Comparison of ENCODE assay signal across 8 cellular contexts in the genomic region with DNA sequence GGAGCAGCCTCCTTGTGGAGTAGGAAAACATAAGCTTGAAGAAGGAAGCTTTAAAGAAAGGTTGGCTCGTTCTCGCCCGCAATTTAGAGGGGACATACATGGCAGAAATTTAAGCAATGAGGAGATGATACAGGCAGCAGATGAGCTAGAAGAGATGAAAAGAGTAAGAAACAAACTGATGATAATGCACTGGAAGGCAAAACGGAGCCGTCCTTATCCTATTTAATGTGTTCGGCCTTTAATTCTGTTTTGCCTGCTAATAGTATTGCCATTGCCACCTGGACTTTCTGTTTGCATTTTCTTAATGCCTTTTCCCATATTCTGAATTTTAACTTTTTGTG. TPM values are rescaled to one million over a fixed set of nuclear protein-coding genes. Genes with fewer than 3 reads are reported as not detected.
DNase-seq lines count a peak whose midpoint lies in the region; ATAC-seq, FAIRE-seq and TF ChIP-seq lines count a peak whose summit lies in the region.

No MANE protein-coding gene starts in this region.

- dilution Hi-C loops in endothelial cell of umbilical vein (cut with MboI; ENCODE audit: extremely low pct_ligation_motif_present, low sequenced_read_pairs) = no loop called here

- DNase-seq in Calu3 = no peak
- DNase-seq in endothelial cell of umbilical vein (ENCODE audit: low read depth, low spot score) = no peak
- DNase-seq in osteocyte (ENCODE audit: extremely low spot score, unreplicated experiment) = no peak
- DNase-seq in NCI-H2029 (lab: John Stamatoyannopoulos, UW) = no peak
- no peak for DNase-seq in NCI-H128 (lab: John Stamatoyannopoulos, UW; ENCODE audit: unreplicated experiment)

- no peak overlapping the region for H3K9ac ChIP-seq in OCI-LY3 (ENCODE audit: low read length)
- H3K9ac ChIP-seq in endothelial cell of umbilical vein (replicated peaks; ENCODE audit: extremely low read depth, insufficient read depth, low read length) = peak overlapping the region; percentile 79

- no peaks in the 10 kb centered on the region for H3K27me3 Mint-ChIP-seq in Calu3 (ENCODE audit: unreplicated experiment)
- no peaks in the 10 kb centered on the region for H3K27me3 Mint-ChIP-seq in osteocyte (ENCODE audit: unreplicated experiment)

- H4K20me1 ChIP-seq in OCI-LY3 (ENCODE audit: insufficient read depth, low read length) = no peaks in the 10 kb centered on the region
- no peaks in the 10 kb centered on the region for H4K20me1 ChIP-seq in endothelial cell of umbilical vein (replicated peaks; ENCODE audit: control insufficient read depth, extremely low read depth, insufficient read depth, low read length)

- no peaks in the 10 kb centered on the region for H3K27me3 ChIP-seq in OCI-LY3 (ENCODE audit: low read depth, low read length)
- H3K27me3 ChIP-seq in endothelial cell of umbilical vein (ENCODE audit: control insufficient read depth in 2 of 2, insufficient read depth in 2 of 2, low read length in 2 of 2) = no peaks in the 10 kb centered on the region

- FAIRE-seq in endothelial cell of umbilical vein (lab: Jason Lieb, UNC) = no peak

- H3K4me3 ChIP-seq in OCI-LY3 (ENCODE audit: low read length) (peak overlapping the region; percentile 98; the same call in 1 of the 2 replicates), endothelial cell of umbilical vein (replicated peaks in 1 of 3; ENCODE audit: insufficient read depth in 1 of 3, low read depth in 1 of 3, low read length in 3 of 3) (peak overlapping the region; percentile 32 to 88 (median 80))

- peak overlapping the region; percentile 90 for H3K4me2 ChIP-seq in OCI-LY3 (ENCODE audit: low read length)
- peak overlapping the region; percentile 60 for H3K4me2 ChIP-seq in endothelial cell of umbilical vein (ENCODE audit: insufficient read depth, low read length)

- CTCF ChIA-PET in Calu3 (lab: Charles Lee) = interaction anchor here (0.7 to 1.8 kb wide), 6 partner anchors 10 to 304 kb away, joined by 3 to 11 read pairs (median 4); no protein-coding TSS in a partner anchor
- CTCF ChIA-PET in endothelial cell of umbilical vein (lab: Charles Lee) = interaction anchor here (0.6 to 2.1 kb wide), 24 partner anchors 9 to 140 kb away, joined by 3 to 19 read pairs (median 4); partner anchors contain the start of gene TCEAL3

- H3K79me2 ChIP-seq in OCI-LY3 (ENCODE audit: low read length) (no peaks in the 10 kb centered on the region), endothelial cell of umbilical vein (ENCODE audit: control insufficient read depth, insufficient read depth, low read length) (peaks cover 4% of the 10 kb centered on the region)

- H3K9me3 ChIP-seq in OCI-LY3 (ENCODE audit: insufficient read depth, low read length) (no peaks in the 10 kb centered on the region), endothelial cell of umbilical vein (replicated peaks; ENCODE audit: control insufficient read depth, insufficient read depth, low read length) (no peaks in the 10 kb centered on the region)

- H3K36me3 ChIP-seq in OCI-LY3 (replicated peaks; ENCODE audit: low read depth, low read length) (no peaks in the 10 kb centered on the region), endothelial cell of umbilical vein (ENCODE audit: control insufficient read depth in 2 of 2, extremely low read depth in 1 of 2, insufficient read depth in 2 of 2, low read length in 2 of 2) (no peaks in the 10 kb centered on the region)

- POLR2A ChIA-PET in endothelial cell of umbilical vein (lab: Charles Lee) = interaction anchor here (0.6 to 0.7 kb wide), 2 partner anchors 49 to 55 kb away, joined by 3 to 6 read pairs; no protein-coding TSS in a partner anchor

- BruUV-seq in Calu3 (replicated peaks; lab: Mats Ljungman, UMichigan) = TSS peak; percentile 86
- no TSS peak for BruUV-seq in endothelial cell of umbilical vein (replicated peaks; lab: Mats Ljungman, UMichigan)

- H3K4me3 Mint-ChIP-seq in Calu3 (ENCODE audit: low read depth, unreplicated experiment) (peak overlapping the region; percentile 97), osteocyte (ENCODE audit: unreplicated experiment) (peak overlapping the region; percentile 79)

- peak overlapping the region; percentile 96; the same call in 1 of the 2 replicates for H2AFZ ChIP-seq in OCI-LY3 (ENCODE audit: low read depth, low read length)
- peak overlapping the region; percentile 91 for H2AFZ ChIP-seq in endothelial cell of umbilical vein (ENCODE audit: low read depth, low read length)

- no peaks in the 10 kb centered on the region for H3K9me1 ChIP-seq in endothelial cell of umbilical vein (replicated peaks; ENCODE audit: control insufficient read depth, extremely low read depth, insufficient read depth, low read length)

- H3K4me1 ChIP-seq in OCI-LY3 (ENCODE audit: low read length) = peaks cover 3% of the 10 kb centered on the region; the same call in 1 of the 2 replicates
- peaks cover 23% of the 10 kb centered on the region for H3K4me1 ChIP-seq in endothelial cell of umbilical vein (ENCODE audit: control insufficient read depth, extremely low read depth, insufficient read depth, low read length)

- TF ChIP-seq POLR2A in endothelial cell of umbilical vein (IDR thresholded peaks at IDR 0.05; ENCODE audit: low read depth, low read length) = no peak

- H3K27ac ChIP-seq in OCI-LY3 (ENCODE audit: low read length) (no peak overlapping the region), endothelial cell of umbilical vein (ENCODE audit: insufficient read depth, low read depth, low read length) (peak overlapping the region; percentile 78)

- ATAC-seq in GM18868 (IDR thresholded peaks at IDR 0.05; ENCODE audit: unreplicated experiment) = no peak
- no peak for ATAC-seq in GM18519 (IDR thresholded peaks at IDR 0.05; ENCODE audit: low FRiP score, unreplicated experiment)

- H3K4me1 Mint-ChIP-seq in Calu3 (ENCODE audit: low read depth, unreplicated experiment) (peaks cover 9% of the 10 kb centered on the region), osteocyte (ENCODE audit: unreplicated experiment) (peaks cover 7% of the 10 kb centered on the region)

- H3K27ac Mint-ChIP-seq in Calu3 (ENCODE audit: unreplicated experiment) = peak overlapping the region; percentile 48
- peak overlapping the region; percentile 88 for H3K27ac Mint-ChIP-seq in osteocyte (ENCODE audit: unreplicated experiment)

- intact Hi-C loops in Calu3 (cut with micrococcal nuclease; ENCODE audit: unreplicated experiment) = loop anchor here (5.0 kb wide), 1 partner anchor 98 kb away; no protein-coding TSS in a partner anchor
- intact Hi-C loops in endothelial cell of umbilical vein (cut with micrococcal nuclease) = loop anchor here (1.0 kb wide), 1 partner anchor 55 kb away; no protein-coding TSS in a partner anchor

- no peak for TF ChIP-seq CTCF in Calu3 (IDR thresholded peaks at IDR 0.05; ENCODE audit: unreplicated experiment)
- TF ChIP-seq CTCF in OCI-LY3 (IDR thresholded peaks at IDR 0.05; ENCODE audit: low read depth, low read length) = no peak
- no peak for TF ChIP-seq CTCF in endothelial cell of umbilical vein (IDR thresholded peaks at IDR 0.05; ENCODE audit: extremely low read depth in 1 of 2, insufficient read depth in 1 of 2, low read depth in 1 of 2, low read length in 2 of 2)
- TF ChIP-seq CTCF in osteocyte (IDR thresholded peaks at IDR 0.05) = no peak

- H3K36me3 Mint-ChIP-seq in Calu3 (ENCODE audit: insufficient read depth, unreplicated experiment) (peaks cover 23% of the 10 kb centered on the region), osteocyte (ENCODE audit: unreplicated experiment) (no peaks in the 10 kb centered on the region)

- no peaks in the 10 kb centered on the region for H3K9me3 Mint-ChIP-seq in Calu3 (ENCODE audit: low read depth, unreplicated experiment)
- H3K9me3 Mint-ChIP-seq in osteocyte (ENCODE audit: unreplicated experiment) = no peaks in the 10 kb centered on the region

RNA-seq across cellular contexts. Expression of gene TCEAL1, which starts 1.4 kb away (rescaled TPM):
- total RNA-seq in Calu3 (2022) = 16.4 and 17.1 TPM in 2 replicates
- 14.6 and 18.5 TPM in 2 replicates for total RNA-seq in endothelial cell of umbilical vein
- polyA plus RNA-seq in endothelial cell of umbilical vein = 12.8 and 18.6 TPM in 2 replicates
- polyA plus RNA-seq in endothelial cell of umbilical vein (2011; cell fraction: cytosol; rRNA removed) = 27.8 and 28.0 TPM in 2 replicates
- polyA plus RNA-seq in endothelial cell of umbilical vein (2011; cell fraction: nucleus; rRNA removed) = 19.5 and 25.9 TPM in 2 replicates
- polyA plus RNA-seq in endothelial cell of umbilical vein (2012) = 14.8 and 20.1 TPM in 2 replicates
- polyA minus RNA-seq in endothelial cell of umbilical vein = 5.7 and 8.6 TPM in 2 replicates
- polyA minus RNA-seq in endothelial cell of umbilical vein (2011; cell fraction: cytosol; rRNA and poly(A)+ RNA removed) = 7.0 TPM
- polyA minus RNA-seq in endothelial cell of umbilical vein (2011; cell fraction: nucleus; rRNA and poly(A)+ RNA removed) = 2.9 and 3.2 TPM in 2 replicates
- total RNA-seq in osteocyte = 29.3 and 29.8 TPM in 2 replicates

RNA-seq across cellular contexts. Expression of gene TCEAL3, which starts 22.4 kb away (rescaled TPM):
- total RNA-seq in Calu3 (2022) (9.1 TPM in 2 replicates), endothelial cell of umbilical vein (21.3 and 23.7 TPM in 2 replicates), osteocyte (36.5 and 38.4 TPM in 2 replicates)
- polyA plus RNA-seq in endothelial cell of umbilical vein = 6.9 and 8.9 TPM in 2 replicates
- polyA plus RNA-seq in endothelial cell of umbilical vein (2011; cell fraction: cytosol; rRNA removed) = 15.8 and 16.9 TPM in 2 replicates
- 4.9 and 6.9 TPM in 2 replicates for polyA plus RNA-seq in endothelial cell of umbilical vein (2011; cell fraction: nucleus; rRNA removed)
- polyA plus RNA-seq in endothelial cell of umbilical vein (2012) = 32.7 and 41.9 TPM in 2 replicates
- polyA minus RNA-seq in endothelial cell of umbilical vein = 4.1 and 6.9 TPM in 2 replicates
- not detected for polyA minus RNA-seq in endothelial cell of umbilical vein (2011; cell fraction: cytosol; rRNA and poly(A)+ RNA removed)
- 1.2 TPM in 2 replicates for polyA minus RNA-seq in endothelial cell of umbilical vein (2011; cell fraction: nucleus; rRNA and poly(A)+ RNA removed)

RNA-seq across cellular contexts. Expression of gene TCEAL4, which starts 44.8 kb away (rescaled TPM):
- total RNA-seq in Calu3 (2022) (57.6 and 68.0 TPM in 2 replicates), endothelial cell of umbilical vein (60.4 and 74.6 TPM in 2 replicates), osteocyte (95.3 and 96.4 TPM in 2 replicates)
- polyA plus RNA-seq in endothelial cell of umbilical vein = 11.8 and 16.9 TPM in 2 replicates
- polyA plus RNA-seq in endothelial cell of umbilical vein (2011; cell fraction: cytosol; rRNA removed) = 33.4 and 37.5 TPM in 2 replicates
- 17.0 and 27.7 TPM in 2 replicates for polyA plus RNA-seq in endothelial cell of umbilical vein (2011; cell fraction: nucleus; rRNA removed)
- polyA plus RNA-seq in endothelial cell of umbilical vein (2012) = 122 and 124 TPM in 2 replicates
- 6.2 and 7.9 TPM in 2 replicates for polyA minus RNA-seq in endothelial cell of umbilical vein
- 6.7 TPM for polyA minus RNA-seq in endothelial cell of umbilical vein (2011; cell fraction: cytosol; rRNA and poly(A)+ RNA removed)
- 8.7 and 9.0 TPM in 2 replicates for polyA minus RNA-seq in endothelial cell of umbilical vein (2011; cell fraction: nucleus; rRNA and poly(A)+ RNA removed)

RNA-seq across cellular contexts. Expression of gene MORF4L2, which starts 56.4 kb away (rescaled TPM):
- 388 and 438 TPM in 2 replicates for total RNA-seq in Calu3 (2022)
- 414 and 445 TPM in 2 replicates for total RNA-seq in endothelial cell of umbilical vein
- polyA plus RNA-seq in endothelial cell of umbilical vein = 208 and 331 TPM in 2 replicates
- polyA plus RNA-seq in endothelial cell of umbilical vein (2011; cell fraction: cytosol; rRNA removed) = 444 and 471 TPM in 2 replicates
- 315 and 479 TPM in 2 replicates for polyA plus RNA-seq in endothelial cell of umbilical vein (2011; cell fraction: nucleus; rRNA removed)
- polyA plus RNA-seq in endothelial cell of umbilical vein (2012) = 497 and 598 TPM in 2 replicates
- 191 and 193 TPM in 2 replicates for polyA minus RNA-seq in endothelial cell of umbilical vein
- 103 TPM for polyA minus RNA-seq in endothelial cell of umbilical vein (2011; cell fraction: cytosol; rRNA and poly(A)+ RNA removed)
- polyA minus RNA-seq in endothelial cell of umbilical vein (2011; cell fraction: nucleus; rRNA and poly(A)+ RNA removed) = 91.8 and 122 TPM in 2 replicates
- 417 and 433 TPM in 2 replicates for total RNA-seq in osteocyte
